8 cellular contexts compared by ENCODE assay signal in genomic region chr3:180804871-180805430, GRCh38.
DNase-seq lines count a peak whose midpoint lies in the region; ATAC-seq and TF ChIP-seq lines count a peak whose summit lies in the region.

No MANE protein-coding gene starts in this region.

- no peak for ATAC-seq in GM18870 (IDR thresholded peaks at IDR 0.05; ENCODE audit: unreplicated experiment)
- no peak for ATAC-seq in GM21619 (IDR thresholded peaks at IDR 0.05; ENCODE audit: unreplicated experiment)

- no peak overlapping the region for H3K27ac ChIP-seq in liver (ENCODE audit: low read depth in 1 of 2, low read length in 2 of 2)

- peak; percentile 24 for TF ChIP-seq CTCF in liver (IDR thresholded peaks at IDR 0.05; ENCODE audit: low read depth, low read length, missing input control)

- intact Hi-C loops in posterior vena cava (cut with DNase I): no loop called here

- TF ChIP-seq RAD21 in liver (IDR thresholded peaks at IDR 0.05): peak; percentile 51 to 63

- no peaks in the 10 kb centered on the region for H3K9me3 ChIP-seq in liver (ENCODE audit: control insufficient read depth in 4 of 4, low read length in 3 of 4)

- H3K4me1 ChIP-seq in liver (ENCODE audit: control insufficient read depth in 4 of 4, insufficient read depth in 4 of 4, low read length in 3 of 4): no peaks in the 10 kb centered on the region

- H3K9ac ChIP-seq in liver (ENCODE audit: low read depth in 1 of 2, low read length in 2 of 2): no peak overlapping the region

- DNase-seq in AG20443 (ENCODE audit: low spot score): peak; percentile 67
- DNase-seq in NCI-H1105 treated with DMSO at 0.1 percent for 48 hours (lab: John Stamatoyannopoulos, UW): peak; percentile 73
- peak; percentile 14 to 47 for DNase-seq in dermis microvascular lymphatic vessel endothelial cell (ENCODE audit: low read depth in 2 of 2)
- DNase-seq in posterior vena cava (ENCODE audit: low spot score): no peak
- no peak for DNase-seq in NOMO-1 treated with dmso at 0.1 percent for 144 hours (lab: John Stamatoyannopoulos, UW; ENCODE audit: unreplicated experiment)

- WGBS in liver: 32% methylated on average over 6 of the region's 6 CpGs

- no peaks in the 10 kb centered on the region for H3K36me3 ChIP-seq in liver (ENCODE audit: control insufficient read depth in 4 of 4, insufficient read depth in 3 of 4, low read depth in 1 of 4, low read length in 3 of 4)

- no peak overlapping the region for H3K4me3 ChIP-seq in liver (ENCODE audit: low read depth in 1 of 3, low read length in 3 of 3)

- H3K27me3 ChIP-seq in liver (ENCODE audit: control insufficient read depth in 4 of 4, insufficient read depth in 4 of 4, low read length in 3 of 4): no peaks in the 10 kb centered on the region

TF ChIP-seq in liver, 16 proteins besides CTCF, POLR2A, EP300 and RAD21:
- TF ChIP-seq GABPA (IDR thresholded peaks at IDR 0.05 in 1 of 2, conservative IDR thresholded peaks at IDR 0.05 in 1 of 2): no peak
- TF ChIP-seq SP1 (IDR thresholded peaks at IDR 0.05): no peak
- TF ChIP-seq JUND (IDR thresholded peaks at IDR 0.05): no peak
- no peak for TF ChIP-seq RXRA (IDR thresholded peaks at IDR 0.05)
- TF ChIP-seq MAX (IDR thresholded peaks at IDR 0.05): no peak
- no peak for TF ChIP-seq ATF3 (IDR thresholded peaks at IDR 0.05)
- no peak for TF ChIP-seq EGR1 (IDR thresholded peaks at IDR 0.05; ENCODE audit: low read depth in 2 of 2)
- TF ChIP-seq FOXA2 (IDR thresholded peaks at IDR 0.05): no peak
- no peak for TF ChIP-seq REST (IDR thresholded peaks at IDR 0.05)
- no peak for TF ChIP-seq HNF4A (conservative IDR thresholded peaks at IDR 0.05)
- TF ChIP-seq HNF4G (IDR thresholded peaks at IDR 0.05): no peak
- TF ChIP-seq TAF1 (conservative IDR thresholded peaks at IDR 0.05): no peak
- no peak for TF ChIP-seq YY1 (IDR thresholded peaks at IDR 0.05)

Comparison
In these comparisons a context has a peak if more than half of its experiments do, and no peak if none do; other contexts are left out.
1. DNase-seq: peak in AG20443 (single experiment), NCI-H1105 treated with DMSO at 0.1 percent for 48 hours (single experiment) and dermis microvascular lymphatic vessel endothelial cell (2 of 2); none in posterior vena cava (single experiment) and NOMO-1 treated with dmso at 0.1 percent for 144 hours (single experiment).